In genomic region chr19:10644351-10645007, GRCh38 we compare ENCODE assay signal across 8 cellular contexts. TPM values are rescaled to one million over a fixed set of nuclear protein-coding genes. Genes with fewer than 3 reads are reported as not detected.
A peak's percentile ranks its signal among the peaks of the same experiment; 100 is the strongest.
DNase-seq lines count a peak whose midpoint lies in the region; ATAC-seq and TF ChIP-seq lines count a peak whose summit lies in the region.

No MANE protein-coding gene starts in this region.

- no peak overlapping the region for H3K4me3 Mint-ChIP-seq in activated CD4-positive, alpha-beta memory T cell treated with anti-CD3 and anti-CD28 coated beads for 36 hours

- H3K36me3 Mint-ChIP-seq in activated CD4-positive, alpha-beta memory T cell treated with anti-CD3 and anti-CD28 coated beads for 36 hours, result peaks cover 9% of the 10 kb centered on the region

- POLR2A ChIA-PET in activated CD4-positive, alpha-beta memory T cell treated with anti-CD3 and anti-CD28 coated beads for 36 hours (lab: Charles Lee), result interaction anchor here (0.6 to 1.2 kb wide), 6 partner anchors 27 to 63 kb away, joined by 3 to 7 read pairs (median 3); partner anchors contain the start of gene QTRT1

- no peak for TF ChIP-seq POLR2A in lower leg skin (IDR thresholded peaks at IDR 0.05)

- no peak for ATAC-seq in HG03159 (IDR thresholded peaks at IDR 0.05; ENCODE audit: unreplicated experiment)

- WGBS in lower leg skin, 2 donors, result 8% methylated on average over 9 to 13 of the region's 13 CpGs

- H3K27ac Mint-ChIP-seq in activated CD4-positive, alpha-beta memory T cell treated with anti-CD3 and anti-CD28 coated beads for 36 hours, result peak overlapping the region; percentile 59

- CTCF ChIA-PET in activated CD4-positive, alpha-beta memory T cell treated with anti-CD3 and anti-CD28 coated beads for 36 hours (lab: Charles Lee), result interaction anchor here (0.5 to 13.7 kb wide), 39 partner anchors 9 to 375 kb away, joined by 3 to 293 read pairs (median 4); partner anchors contain the start of genes CDKN2D, DNM2 and QTRT1

- H3K4me3 ChIP-seq in lower leg skin (ENCODE audit: low read depth, poor library complexity, severe bottlenecking), result no peak overlapping the region

- peak in 1 of 3 donors; percentile 67 for TF ChIP-seq CTCF in lower leg skin (IDR thresholded peaks at IDR 0.05)

- no peaks in the 10 kb centered on the region for H3K27me3 Mint-ChIP-seq in activated CD4-positive, alpha-beta memory T cell treated with anti-CD3 and anti-CD28 coated beads for 36 hours

- no peaks in the 10 kb centered on the region for H3K9me3 Mint-ChIP-seq in activated CD4-positive, alpha-beta memory T cell treated with anti-CD3 and anti-CD28 coated beads for 36 hours

- H3K4me1 Mint-ChIP-seq in activated CD4-positive, alpha-beta memory T cell treated with anti-CD3 and anti-CD28 coated beads for 36 hours (ENCODE audit: low read depth), result peaks cover 11% of the 10 kb centered on the region

- intact Hi-C loops in activated CD4-positive, alpha-beta memory T cell treated with anti-CD3 and anti-CD28 coated beads for 36 hours (cut with micrococcal nuclease), result loop anchor here (1.0 kb wide), 1 partner anchor 63 kb away; no protein-coding TSS in a partner anchor
- intact Hi-C loops in lower leg skin (cut with DNase I; ENCODE audit: low total_unique reads), result loop anchor here (2.0 to 10.0 kb wide), 2 partner anchors 62 to 150 kb away; no protein-coding TSS in a partner anchor

- DNase-seq in Ammon's horn (ENCODE audit: low spot score), result peak; percentile 92
- peak; percentile 73 for DNase-seq in HCEC 1CT
- DNase-seq in NCI-H82 (lab: John Stamatoyannopoulos, UW), result peak; percentile 87
- peak; percentile 88 for DNase-seq in activated CD4-positive, alpha-beta memory T cell treated with anti-CD3 and anti-CD28 coated beads for 36 hours
- peak; percentile 48 to 80 for DNase-seq in dermis microvascular lymphatic vessel endothelial cell (ENCODE audit: low read depth in 2 of 2)
- DNase-seq in lower leg skin (ENCODE audit: low spot score in 2 of 2), result peak; percentile 75 to 96
- DNase-seq in stimulated activated CD4-positive, alpha-beta T cell treated with anti-CD3 and anti-CD28 coated beads, TNF-alpha, amount 100 ng/mL, for 4 hours (ENCODE audit: low read depth in 3 of 3), result peak; percentile 67 to 80 (median 78)

RNA-seq across cellular contexts. Expression of gene ILF3, which starts 9.7 kb away (rescaled TPM):
- total RNA-seq in activated CD4-positive, alpha-beta memory T cell treated with anti-CD3 and anti-CD28 coated beads for 36 hours, result 100 to 1,000 TPM; 355 to 357 TPM
- total RNA-seq in dermis microvascular lymphatic vessel endothelial cell (94.7 and 98.0 TPM in 2 replicates), lower leg skin (100 to 1,000 TPM in 2 of 4 donors, 10 to 100 TPM in 2; 71.8 to 122 (median 97.3) TPM)

RNA-seq across cellular contexts. Expression of gene SLC44A2, which starts 19.1 kb away (rescaled TPM):
- 10 to 100 TPM; 89.3 to 94.6 TPM for total RNA-seq in activated CD4-positive, alpha-beta memory T cell treated with anti-CD3 and anti-CD28 coated beads for 36 hours
- 43.6 and 96.3 TPM in 2 replicates for total RNA-seq in dermis microvascular lymphatic vessel endothelial cell
- total RNA-seq in lower leg skin, result 100 to 1,000 TPM; 100 to 180 (median 129) TPM

RNA-seq across cellular contexts. Expression of gene QTRT1, which starts 56.8 kb away (rescaled TPM):
- total RNA-seq in activated CD4-positive, alpha-beta memory T cell treated with anti-CD3 and anti-CD28 coated beads for 36 hours, result 10 to 100 TPM; 43.1 to 47.4 TPM
- total RNA-seq in dermis microvascular lymphatic vessel endothelial cell, result 23.3 and 29.7 TPM in 2 replicates
- 10 to 100 TPM; 25.1 to 33.7 (median 31.0) TPM for total RNA-seq in lower leg skin

RNA-seq across cellular contexts. Expression of gene AP1M2, which starts 57.4 kb away (rescaled TPM):
- not detected for total RNA-seq in activated CD4-positive, alpha-beta memory T cell treated with anti-CD3 and anti-CD28 coated beads for 36 hours
- total RNA-seq in dermis microvascular lymphatic vessel endothelial cell (not detected in 2 replicates), lower leg skin (10 to 100 TPM; 61.3 to 70.3 (median 63.8) TPM)
